8 cellular contexts compared by ENCODE assay signal in genomic region chr1:203273206-203273868, GRCh38.
DNase-seq lines count a peak whose midpoint lies in the region; ATAC-seq and TF ChIP-seq lines count a peak whose summit lies in the region.

No MANE protein-coding gene starts in this region.

- CTCF ChIA-PET in AG04449 (lab: Yijun Ruan, JAX): interaction anchor here (0.6 to 13.0 kb wide), 35 partner anchors 9 to 474 kb away, joined by 3 to 429 read pairs (median 4); partner anchors contain the start of genes BTG2, FMOD, OPTC and PPFIA4

- peak; percentile 44 for ATAC-seq in GM18873 (IDR thresholded peaks at IDR 0.05; ENCODE audit: low FRiP score, unreplicated experiment)
- ATAC-seq in HG03159 (IDR thresholded peaks at IDR 0.05; ENCODE audit: unreplicated experiment): peak; percentile 47

- DNase-seq in AG04449 (ENCODE audit: low read depth, low spot score) (peak; percentile 17), NCI-H2227 (lab: John Stamatoyannopoulos, UW; ENCODE audit: unreplicated experiment) (peak; percentile 88), cerebellar cortex (ENCODE audit: low spot score) (peak; percentile 91), kidney glomerular epithelial cell (lab: John Stamatoyannopoulos, UW) (peak; percentile 80)
- peak; percentile 94 for DNase-seq in activated CD4-positive, CD25-positive, alpha-beta regulatory T cell treated with anti-CD3 and anti-CD28 coated beads, Interleukin-2, amount 50 U/mL, for 72 hours
- DNase-seq in stimulated activated CD4-positive, alpha-beta T cell treated with anti-CD3 and anti-CD28 coated beads, Interleukin-1b, Interleukin-23, amount 100 ng/mL, for 24 hours (ENCODE audit: low read depth in 4 of 4, low spot score in 1 of 4): peak; percentile 86 to 95 (median 90)

- H3K4me3 ChIP-seq in AG04449 (ENCODE audit: low read depth, low read length): peak overlapping the region; percentile 25

- POLR2A ChIA-PET in AG04449 (lab: Yijun Ruan, JAX): no interaction called here

- peak; percentile 96 for TF ChIP-seq CTCF in AG04449 (IDR thresholded peaks at IDR 0.05; ENCODE audit: insufficient read depth, low read length, missing control alignments)

Comparison
In these comparisons a context has a peak if more than half of its experiments do, and no peak if none do; other contexts are left out.
1. Peak in every context shown above with its lines: DNase-seq, ATAC-seq and H3K4me3 ChIP-seq.
2. DNase-seq: peak in every context shown above with its lines; median percentile 94 in activated CD4-positive, CD25-positive, alpha-beta regulatory T cell treated with anti-CD3 and anti-CD28 coated beads, Interleukin-2, amount 50 U/mL, for 72 hours; 91 in cerebellar cortex; 90 in stimulated activated CD4-positive, alpha-beta T cell treated with anti-CD3 and anti-CD28 coated beads, Interleukin-1b, Interleukin-23, amount 100 ng/mL, for 24 hours; 88 in NCI-H2227; 80 in kidney glomerular epithelial cell; 17 in AG04449.